In the genomic region with DNA sequence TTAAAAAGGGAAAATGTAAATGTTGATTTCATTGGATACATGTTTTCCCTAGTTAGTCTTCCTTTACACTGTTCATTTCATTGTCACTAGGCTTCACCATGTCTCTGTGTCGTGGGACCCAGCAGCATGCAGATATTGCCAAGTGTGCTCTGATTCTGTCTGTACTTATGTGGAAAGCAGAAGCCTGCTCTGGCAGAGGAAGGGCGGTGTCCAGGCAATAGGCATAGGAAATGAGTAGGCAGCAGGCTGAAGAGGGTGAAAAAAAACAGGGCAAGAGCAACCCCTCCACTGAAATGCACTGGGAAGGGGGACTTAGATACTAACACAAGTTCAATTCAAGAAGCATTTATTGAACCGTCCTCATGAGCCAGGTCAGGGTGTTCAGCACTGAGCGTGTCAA, we compare ENCODE assay signal across 9 cellular contexts.
A peak's percentile ranks its signal among the peaks of the same experiment; 100 is the strongest.
DNase-seq lines count a peak whose midpoint lies in the region; ATAC-seq and TF ChIP-seq lines count a peak whose summit lies in the region.
"Had no signal": no experiment of that assay in that cellular context is flagged by ENCODE, and none has a peak within 500 bp of the region (broad histone marks: within the 10 kb centered on the region; RNA-seq: fewer than 3 reads in every experiment).

No MANE protein-coding gene starts in this region.

- H3K27ac ChIP-seq in GM23248 (no peak overlapping the region), heart right ventricle (peak overlapping the region in 6 of 10 donors; percentile 42 to 84 (median 52)), sigmoid colon (peak overlapping the region in 1 of 4 donors; percentile 45)

- 80 to 87% methylated on average over 4 of the region's 4 CpGs for WGBS in GM23248 (ENCODE audit: low coverage in 1 of 2, low lambda C conversion rate in 2 of 2, missing lambda C conversion rate in 2 of 2), 2 experiments
- 70 to 73% methylated on average over 4 of the region's 4 CpGs for WGBS in heart right ventricle, 2 donors
- WGBS in sigmoid colon, 2 donors = 72 to 93% methylated on average over 4 of the region's 4 CpGs

- no peaks in the 10 kb centered on the region for H3K9me2 ChIP-seq in GM23248 (ENCODE audit: insufficient read depth)

- intact Hi-C loops in heart right ventricle (cut with DNase I) = loop anchor here in 1 of 10 donors (10.0 kb wide), 2 partner anchors 75 to 265 kb away; no protein-coding TSS in a partner anchor
- intact Hi-C loops in sigmoid colon (cut with DNase I) = no loop called here

- peak; percentile 16 for DNase-seq in GM23248
- DNase-seq in NOMO-1 treated with dmso at 0.1 percent for 144 hours (lab: John Stamatoyannopoulos, UW; ENCODE audit: unreplicated experiment) = peak; percentile 64
- DNase-seq in heart right ventricle = peak; percentile 14
- DNase-seq in sigmoid colon = peak; percentile 58
- DNase-seq in NCI-H446 treated with DMSO at 0.1 percent for 48 hours (lab: John Stamatoyannopoulos, UW) = no peak
- DNase-seq in SW480 (ENCODE audit: low spot score) = no peak
- no peak for DNase-seq in NCI-H2029 (lab: John Stamatoyannopoulos, UW)
- DNase-seq: NCI-H1105 treated with DMSO at 0.1 percent for 48 hours had no signal

- H3F3A ChIP-seq in GM23248 (ENCODE audit: insufficient read depth) = peaks cover 25% of the 10 kb centered on the region

- TF ChIP-seq CTCF in heart right ventricle (IDR thresholded peaks at IDR 0.05) (no peak), sigmoid colon (IDR thresholded peaks at IDR 0.05) (no peak)

- in situ Hi-C loops in GM23248 (cut with MboI) = no loop called here

- no peak for TF ChIP-seq POLR2A in sigmoid colon (IDR thresholded peaks at IDR 0.05)

- H4K20me1 ChIP-seq in GM23248 (ENCODE audit: insufficient read depth) = no peaks in the 10 kb centered on the region

- no peak for TF ChIP-seq EP300 in sigmoid colon (IDR thresholded peaks at IDR 0.05)

- H3K4me1 ChIP-seq in GM23248 (ENCODE audit: insufficient read depth) = peaks cover 28% of the 10 kb centered on the region
- peaks cover 0 to 68% (median 48%) of the 10 kb centered on the region in 9 donors for H3K4me1 ChIP-seq in heart right ventricle
- H3K4me1 ChIP-seq in sigmoid colon = peaks cover 0 to 10% (median 4%) of the 10 kb centered on the region in 4 donors

- H3K9me3 ChIP-seq in GM23248 (ENCODE audit: low read depth) (no peaks in the 10 kb centered on the region), heart right ventricle (peaks cover 0 to 9% (median 0%) of the 10 kb centered on the region in 11 donors), sigmoid colon (no peaks in the 10 kb centered on the region)

- no peak overlapping the region for H3K4me2 ChIP-seq in GM23248 (ENCODE audit: unreplicated experiment)

- ATAC-seq in heart right ventricle (peak; percentile 50 to 74 (median 62)), HG03439 (IDR thresholded peaks at IDR 0.05; ENCODE audit: unreplicated experiment) (no peak)

- no peak overlapping the region for H2AFZ ChIP-seq in GM23248

- H3K4me3 ChIP-seq in GM23248 (no peak overlapping the region), heart right ventricle (peak overlapping the region in 1 of 10 donors; percentile 27), sigmoid colon (no peak overlapping the region)

- H3K79me2 ChIP-seq in GM23248 (ENCODE audit: insufficient read depth) = no peaks in the 10 kb centered on the region

- no peak overlapping the region for H3K9ac ChIP-seq in GM23248

- H3K27me3 ChIP-seq in GM23248 (replicated peaks; ENCODE audit: insufficient read depth) (0 out of 2 replicates have a peak, but pooled peaks cover 6% of the 10 kb centered on the region), heart right ventricle (no peaks in the 10 kb centered on the region), sigmoid colon (no peaks in the 10 kb centered on the region)

- H3K36me3 ChIP-seq in GM23248 (ENCODE audit: low read depth) = no peaks in the 10 kb centered on the region
- H3K36me3 ChIP-seq in heart right ventricle = no peaks in the 10 kb centered on the region
- H3K36me3 ChIP-seq in sigmoid colon = no peaks in the 10 kb centered on the region

Comparison
In these comparisons a context has a peak if more than half of its experiments do, and no peak if none do; other contexts are left out.
1. DNase-seq: peak in GM23248 (single experiment), NOMO-1 treated with dmso at 0.1 percent for 144 hours (single experiment), heart right ventricle (2 of 2) and sigmoid colon (single experiment); none in NCI-H446 treated with DMSO at 0.1 percent for 48 hours (single experiment), SW480 (single experiment) and NCI-H2029 (single experiment).